In the genomic region with DNA sequence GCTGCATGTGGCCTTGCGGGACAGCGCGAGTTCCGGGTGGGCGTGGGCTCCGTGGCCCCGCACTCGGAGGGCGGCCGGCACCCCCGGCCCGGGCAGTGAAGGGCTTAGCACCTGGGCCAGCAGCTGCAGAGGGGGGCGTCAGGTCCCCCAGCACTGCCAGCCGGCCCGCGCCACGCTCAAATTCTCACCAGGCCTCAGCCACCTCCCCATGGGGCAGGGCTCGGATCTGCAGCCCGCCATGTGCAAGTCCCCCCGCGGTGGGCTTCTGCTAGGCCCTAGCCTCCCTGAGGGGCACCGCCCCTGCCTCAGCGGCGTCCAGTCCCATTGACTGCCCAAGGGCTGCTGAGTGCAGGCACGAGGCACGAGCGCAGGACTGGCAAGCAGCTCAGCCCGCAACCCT, we compare ENCODE assay signal across 27 cellular contexts.
"Had no signal": no experiment of that assay in that cellular context is flagged by ENCODE, and none has a peak within 500 bp of the region (broad histone marks: within the 10 kb centered on the region; RNA-seq: fewer than 3 reads in every experiment).

No MANE protein-coding gene starts in this region.

- H3K9me3 ChIP-seq: neutrophil, pancreas, prostate gland, right atrium auricular region, right lobe of liver, suprapubic skin, testis, tibial artery, transverse colon, upper lobe of left lung, vagina had no signal

- H3K27me3 Mint-ChIP-seq: naive thymus-derived CD4-positive, alpha-beta T cell; stimulated activated memory B cell treated with anti-CD40 and anti-IgM and Interleukin-4, amounts not matched to agents 10 μg/mL and 1 μg/mL and 100 μg/mL, for 72 hours; stimulated activated naive CD8-positive, alpha-beta T cell treated with anti-CD3 and anti-CD28 coated beads, Interleukin-15, amount 100 ng/mL, for 72 hours had no signal

- DNase-seq: natural killer cell; nucleus accumbens; retina; right lobe of liver; sigmoid colon; small intestine; stimulated activated CD4-positive, alpha-beta T cell treated with anti-CD3 and anti-CD28 coated beads, Interleukin-12 subunit alpha, Interleukin-12 subunit beta, amount 100 ng/mL, for 4 hours; stimulated activated CD4-positive, alpha-beta T cell treated with anti-CD3 and anti-CD28 coated beads, Interleukin-4, amount 100 ng/mL, for 4 hours; stimulated activated CD8-positive, alpha-beta memory T cell treated with anti-CD3 and anti-CD28 coated beads, Interleukin-4, amount 100 ng/mL, for 48 hours; substantia nigra; tibial artery; transverse colon had no signal

- ATAC-seq: naive thymus-derived CD4-positive, alpha-beta T cell; natural killer cell; pancreas; right lobe of liver; stimulated activated memory B cell treated with anti-CD40 and anti-IgM and Interleukin-4, amounts not matched to agents 10 μg/mL and 1 μg/mL and 100 μg/mL, for 72 hours; stimulated activated naive CD8-positive, alpha-beta T cell treated with anti-CD3 and anti-CD28 coated beads, Interleukin-15, amount 100 ng/mL, for 72 hours; stimulated activated naive CD8-positive, alpha-beta T cell treated with anti-CD3 and anti-CD28 coated beads, Interleukin-15, Interleukin-2, amounts not matched to agents 100 U/mL and 50 U/mL, for 24 hours had no signal

- H3K27ac Mint-ChIP-seq: natural killer cell; nephron; neural progenitor cell; stimulated activated memory B cell treated with anti-CD40 and anti-IgM and Interleukin-4, amounts not matched to agents 10 μg/mL and 1 μg/mL and 100 μg/mL, for 72 hours; stimulated activated naive CD8-positive, alpha-beta T cell treated with anti-CD3 and anti-CD28 coated beads, Interleukin-15, amount 100 ng/mL, for 72 hours had no signal

- H3K36me3 ChIP-seq: neural progenitor cell, neutrophil, pancreas, prostate gland, right atrium auricular region, right lobe of liver, sigmoid colon, suprapubic skin, tibial artery, transverse colon, upper lobe of left lung, vagina had no signal

- H3K9me3 Mint-ChIP-seq: natural killer cell; neural progenitor cell; stimulated activated memory B cell treated with anti-CD40 and anti-IgM and Interleukin-4, amounts not matched to agents 10 μg/mL and 1 μg/mL and 100 μg/mL, for 72 hours; stimulated activated naive CD8-positive, alpha-beta T cell treated with anti-CD3 and anti-CD28 coated beads, Interleukin-15, amount 100 ng/mL, for 72 hours had no signal

- H3K27ac ChIP-seq: neural progenitor cell, neutrophil, pancreas, prostate gland, right atrium auricular region, right lobe of liver, sigmoid colon, suprapubic skin, testis, tibial artery, transverse colon, upper lobe of left lung, vagina had no signal

- H2AFZ ChIP-seq: neural progenitor cell had no signal

- FAIRE-seq: pancreas, small intestine, urothelium cell line had no signal

- H3K4me3 ChIP-seq: neural progenitor cell, pancreas, prostate gland, right atrium auricular region, right lobe of liver, sigmoid colon, suprapubic skin, tibial artery, transverse colon, upper lobe of left lung, vagina had no signal

- H3K4me1 ChIP-seq: pancreas, prostate gland, testis had no signal

- H3K27me3 ChIP-seq: pancreas, right atrium auricular region, sigmoid colon, suprapubic skin, testis, tibial artery, transverse colon, upper lobe of left lung, vagina had no signal

- H3K4me3 Mint-ChIP-seq: natural killer cell; nephron; neural progenitor cell; stimulated activated memory B cell treated with anti-CD40 and anti-IgM and Interleukin-4, amounts not matched to agents 10 μg/mL and 1 μg/mL and 100 μg/mL, for 72 hours; stimulated activated naive CD8-positive, alpha-beta T cell treated with anti-CD3 and anti-CD28 coated beads, Interleukin-15, amount 100 ng/mL, for 72 hours had no signal

- H3K4me2 ChIP-seq: neural progenitor cell had no signal

- H3K9ac ChIP-seq: neural progenitor cell had no signal
